ENCODE assay signal across 16 cellular contexts in the genomic region with DNA sequence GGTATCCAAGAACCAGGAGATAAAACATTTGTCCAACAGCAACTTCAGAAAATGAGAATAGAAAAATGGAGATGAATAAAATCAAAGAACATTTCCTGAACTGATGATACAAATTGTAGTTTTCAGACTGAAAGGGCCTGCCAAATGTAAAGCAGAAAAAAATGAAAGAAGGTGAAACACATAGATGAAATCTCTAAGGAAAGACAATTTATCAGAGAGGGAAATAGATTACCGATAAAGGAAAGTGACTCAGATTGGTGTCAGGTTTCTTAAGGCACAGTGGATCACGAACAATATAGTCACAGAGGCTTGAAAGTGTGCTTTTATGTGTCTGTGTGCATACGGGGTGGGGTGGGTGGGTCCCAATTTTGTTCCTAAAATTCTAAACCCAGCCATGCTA. TPM values are rescaled to one million over a fixed set of nuclear protein-coding genes. Genes with fewer than 3 reads are reported as not detected.
DNase-seq lines count a peak whose midpoint lies in the region; ATAC-seq and TF ChIP-seq lines count a peak whose summit lies in the region.
"Had no signal": no experiment of that assay in that cellular context is flagged by ENCODE, and none has a peak within 500 bp of the region (broad histone marks: within the 10 kb centered on the region; RNA-seq: fewer than 3 reads in every experiment).

No MANE protein-coding gene starts in this region.

- no peak for ATAC-seq in activated naive CD8-positive, alpha-beta T cell treated with anti-CD3 and anti-CD28 coated beads, Interleukin-2, amount 50 U/mL, for 24 hours
- ATAC-seq: right lobe of liver had no signal

- peaks cover 22% of the 10 kb centered on the region for H3K36me3 Mint-ChIP-seq in activated naive CD8-positive, alpha-beta T cell treated with anti-CD3 and anti-CD28 coated beads, Interleukin-2, amount 50 U/mL, for 24 hours (ENCODE audit: low read depth)
- H3K36me3 Mint-ChIP-seq in activated naive CD8-positive, alpha-beta T cell treated with anti-CD3 and anti-CD28 coated beads for 36 hours: peaks cover 18% of the 10 kb centered on the region
- H3K36me3 Mint-ChIP-seq in endothelial cell (ENCODE audit: low read depth, unreplicated experiment): peaks cover 17% of the 10 kb centered on the region

- no peak for DNase-seq in activated naive CD8-positive, alpha-beta T cell treated with anti-CD3 and anti-CD28 coated beads, Interleukin-2, amount 50 U/mL, for 24 hours
- DNase-seq in activated naive CD8-positive, alpha-beta T cell treated with anti-CD3 and anti-CD28 coated beads for 36 hours: no peak
- DNase-seq in OCI-M1 (lab: John Stamatoyannopoulos, UW) (peak; percentile 27), endothelial cell (ENCODE audit: low spot score) (no peak), NCI-H2029 treated with DMSO at 0.1 percent for 48 hours (lab: John Stamatoyannopoulos, UW) (no peak), hippocampal formation (lab: John Stamatoyannopoulos, UW) (no peak), COR-L47 (lab: John Stamatoyannopoulos, UW) (no peak)
- DNase-seq in stimulated activated CD4-positive, alpha-beta T cell treated with anti-CD3 and anti-CD28 coated beads, Interleukin-4, amount 100 ng/mL, for 24 hours: no peak
- DNase-seq: activated naive CD4-positive, alpha-beta T cell treated with anti-CD3 and anti-CD28 coated beads, Interleukin-2, amount 10 ng/mL, durations not matched to agents 7 days and 5 days; HCEC 1CT; hypothalamus; NCI-H146; NCI-H446; right lobe of liver; WERI-Rb-1 had no signal

- no peaks in the 10 kb centered on the region for H3K9me3 Mint-ChIP-seq in activated naive CD8-positive, alpha-beta T cell treated with anti-CD3 and anti-CD28 coated beads, Interleukin-2, amount 50 U/mL, for 24 hours
- H3K9me3 Mint-ChIP-seq in activated naive CD8-positive, alpha-beta T cell treated with anti-CD3 and anti-CD28 coated beads for 36 hours: no peaks in the 10 kb centered on the region
- H3K9me3 Mint-ChIP-seq in endothelial cell (ENCODE audit: unreplicated experiment): no peaks in the 10 kb centered on the region
- H3K9me3 Mint-ChIP-seq: activated naive CD4-positive, alpha-beta T cell treated with anti-CD3 and anti-CD28 coated beads, Interleukin-2, amount 10 ng/mL, durations not matched to agents 7 days and 5 days; mesothelial cell of epicardium had no signal

- no peak for TF ChIP-seq CTCF in endothelial cell (IDR thresholded peaks at IDR 0.05; ENCODE audit: unreplicated experiment)

- no peaks in the 10 kb centered on the region for H3K27me3 Mint-ChIP-seq in activated naive CD8-positive, alpha-beta T cell treated with anti-CD3 and anti-CD28 coated beads, Interleukin-2, amount 50 U/mL, for 24 hours
- H3K27me3 Mint-ChIP-seq in activated naive CD8-positive, alpha-beta T cell treated with anti-CD3 and anti-CD28 coated beads for 36 hours: no peaks in the 10 kb centered on the region
- H3K27me3 Mint-ChIP-seq in endothelial cell (ENCODE audit: unreplicated experiment): peaks cover 5% of the 10 kb centered on the region
- H3K27me3 Mint-ChIP-seq: activated naive CD4-positive, alpha-beta T cell treated with anti-CD3 and anti-CD28 coated beads, Interleukin-2, amount 10 ng/mL, durations not matched to agents 7 days and 5 days had no signal

- H3K4me1 Mint-ChIP-seq in activated naive CD8-positive, alpha-beta T cell treated with anti-CD3 and anti-CD28 coated beads, Interleukin-2, amount 50 U/mL, for 24 hours: peaks cover 23% of the 10 kb centered on the region
- H3K4me1 Mint-ChIP-seq in activated naive CD8-positive, alpha-beta T cell treated with anti-CD3 and anti-CD28 coated beads for 36 hours: peaks cover 7% of the 10 kb centered on the region
- H3K4me1 Mint-ChIP-seq in endothelial cell (ENCODE audit: unreplicated experiment): peaks cover 14% of the 10 kb centered on the region

- H3K27ac Mint-ChIP-seq in activated naive CD8-positive, alpha-beta T cell treated with anti-CD3 and anti-CD28 coated beads, Interleukin-2, amount 50 U/mL, for 24 hours: peak overlapping the region; percentile 16
- no peak overlapping the region for H3K27ac Mint-ChIP-seq in activated naive CD8-positive, alpha-beta T cell treated with anti-CD3 and anti-CD28 coated beads for 36 hours
- H3K27ac Mint-ChIP-seq in endothelial cell (ENCODE audit: unreplicated experiment): peak overlapping the region; percentile 12
- H3K27ac Mint-ChIP-seq: activated naive CD4-positive, alpha-beta T cell treated with anti-CD3 and anti-CD28 coated beads, Interleukin-2, amount 10 ng/mL, durations not matched to agents 7 days and 5 days; mesothelial cell of epicardium had no signal

- no peak overlapping the region for H3K4me3 Mint-ChIP-seq in activated naive CD8-positive, alpha-beta T cell treated with anti-CD3 and anti-CD28 coated beads, Interleukin-2, amount 50 U/mL, for 24 hours
- no peak overlapping the region for H3K4me3 Mint-ChIP-seq in activated naive CD8-positive, alpha-beta T cell treated with anti-CD3 and anti-CD28 coated beads for 36 hours
- no peak overlapping the region for H3K4me3 Mint-ChIP-seq in endothelial cell (ENCODE audit: unreplicated experiment)
- H3K4me3 Mint-ChIP-seq: activated naive CD4-positive, alpha-beta T cell treated with anti-CD3 and anti-CD28 coated beads, Interleukin-2, amount 10 ng/mL, durations not matched to agents 7 days and 5 days; mesothelial cell of epicardium had no signal

RNA-seq across cellular contexts. Expression of a gene that starts 4.1 kb away (rescaled TPM):
- 100 to 1,000 TPM; 107 to 111 TPM for total RNA-seq in activated naive CD8-positive, alpha-beta T cell treated with anti-CD3 and anti-CD28 coated beads for 36 hours
- total RNA-seq in endothelial cell (ENCODE audit: unreplicated experiment): 202 TPM

RNA-seq across cellular contexts. Expression of a gene that starts 19.2 kb away (rescaled TPM):
- 10 to 100 TPM; 71.4 to 72.5 TPM for total RNA-seq in activated naive CD8-positive, alpha-beta T cell treated with anti-CD3 and anti-CD28 coated beads for 36 hours
- total RNA-seq in endothelial cell (ENCODE audit: unreplicated experiment): 134 TPM

RNA-seq across cellular contexts. Expression of a gene that starts 36.5 kb away (rescaled TPM):
- total RNA-seq in activated naive CD8-positive, alpha-beta T cell treated with anti-CD3 and anti-CD28 coated beads for 36 hours: 100 to 1,000 TPM; 151 to 163 TPM
- 57.0 TPM for total RNA-seq in endothelial cell (ENCODE audit: unreplicated experiment)
